In genomic region chr5:89090021-89090420, GRCh38 we compare ENCODE assay signal across 22 cellular contexts.
"Had no signal": no experiment of that assay in that cellular context is flagged by ENCODE, and none has a peak within 500 bp of the region (broad histone marks: within the 10 kb centered on the region; RNA-seq: fewer than 3 reads in every experiment).

No MANE protein-coding gene starts in this region.

- H3K4me1 Mint-ChIP-seq: T-cell had no signal

- DNase-seq: IMR-90, Karpas-422, KG1, MG63, NCI-H1092 treated with DMSO at 0.1 percent for 48 hours, NCI-H1436, NCI-H187, NCI-H2029, NCI-H2081 treated with DMSO at 0.1 percent for 48 hours, NCI-H2171, NCI-H226, NCI-H446, NCI-H510A, NCI-H524 treated with DMSO at 0.1 percent for 48 hours, NCI-H748 treated with DMSO at 0.1 percent for 48 hours, Right ventricle myocardium superior, RPMI8226, SIG-M5, SK-N-SH, SW 1271, T-cell had no signal

- H3K27ac Mint-ChIP-seq: T-cell had no signal

- H3K4me3 Mint-ChIP-seq: T-cell had no signal

- H3K9me3 Mint-ChIP-seq: T-cell had no signal

- H3K27me3 Mint-ChIP-seq: T-cell had no signal

- H3K36me3 Mint-ChIP-seq: T-cell had no signal

- ATAC-seq: HepG2, T-cell had no signal
